12 cellular contexts compared by ENCODE assay signal in the genomic region with DNA sequence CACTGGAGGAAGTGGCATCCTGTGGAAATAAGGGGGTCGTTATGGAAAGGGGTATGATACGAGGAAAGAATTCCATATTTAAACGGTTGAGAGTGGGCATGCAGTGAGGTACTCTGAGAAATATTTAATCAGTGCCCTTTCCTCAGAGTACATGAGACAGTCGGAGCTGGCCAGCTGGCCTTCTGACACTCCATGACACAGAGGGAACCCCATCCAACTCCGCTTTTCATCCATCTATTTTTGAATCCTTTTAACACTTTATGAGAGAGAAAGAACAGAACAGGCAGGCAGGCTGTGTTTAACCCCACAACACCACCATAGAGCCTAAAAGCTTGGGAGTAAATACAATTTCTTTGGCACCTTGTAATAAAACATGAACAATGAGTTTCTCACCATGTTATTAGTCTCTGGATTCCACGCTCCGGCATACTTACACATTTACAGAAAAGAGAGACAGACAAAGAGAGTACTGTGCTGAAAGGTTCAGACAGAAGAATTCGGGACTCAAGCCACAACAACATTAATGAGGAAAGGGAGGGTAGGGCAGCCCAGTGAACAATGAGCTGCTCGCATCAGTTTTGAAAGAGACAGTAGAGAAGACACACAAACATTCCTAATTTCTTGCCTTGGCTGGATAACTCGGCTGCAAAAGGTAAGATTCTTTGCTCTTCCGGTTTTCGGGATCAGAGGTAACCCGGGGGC.
DNase-seq lines count a peak whose midpoint lies in the region; ATAC-seq and TF ChIP-seq lines count a peak whose summit lies in the region.
"Had no signal": no experiment of that assay in that cellular context is flagged by ENCODE, and none has a peak within 500 bp of the region (broad histone marks: within the 10 kb centered on the region; RNA-seq: fewer than 3 reads in every experiment).

No MANE protein-coding gene starts in this region.

- TF ChIP-seq POLR2A in stomach (IDR thresholded peaks at IDR 0.05) = no peak

- 72 to 73% methylated on average over 13 of the region's 13 CpGs for WGBS in esophagus, 2 donors
- whole genome bisulfite sequencing in stomach, 5 donors = 64 to 86% (median 80%) methylated on average over 13 of the region's 13 CpGs

- H3K9ac ChIP-seq in mucosa of rectum (ENCODE audit: low read depth in 1 of 2, low read length in 2 of 2) = no peak overlapping the region

- no peaks in the 10 kb centered on the region for H3F3A ChIP-seq in GM23338 (replicated peaks; ENCODE audit: low read depth)
- H3F3A ChIP-seq in PC-9 (ENCODE audit: insufficient read depth, low read depth) = peaks cover 6% of the 10 kb centered on the region; the same call in 1 of the 2 replicates

- no peaks in the 10 kb centered on the region for H3K79me2 ChIP-seq in GM23338 (replicated peaks; ENCODE audit: insufficient read depth)
- no peaks in the 10 kb centered on the region for H3K79me2 ChIP-seq in PC-9 (ENCODE audit: low read depth)

- H2AFZ ChIP-seq in GM23338 (no peak overlapping the region), PC-9 (no peak overlapping the region)

- peaks cover 4% of the 10 kb centered on the region; the same call in 1 of the 3 replicates for H3K36me3 Mint-ChIP-seq in GM23338 (ENCODE audit: low read depth)
- H3K36me3 Mint-ChIP-seq: activated naive CD8-positive, alpha-beta T cell; naive B cell had no signal

- ATAC-seq in GM23338 = no peak
- no peak for ATAC-seq in mucosa of descending colon

- H3K4me1 Mint-ChIP-seq in GM23338 = peaks cover 47% of the 10 kb centered on the region

- no TSS peak for BruUV-seq in PC-9 (replicated peaks; lab: Mats Ljungman, UMichigan)

- H3K4me2 ChIP-seq in GM23338 (0 out of 2 replicates have a peak overlapping the region, but pooled peaks have one; percentile 23), PC-9 (no peak overlapping the region)

- H3K27ac ChIP-seq in GM23338 (ENCODE audit: low read depth) = peak overlapping the region; percentile 88
- peak overlapping the region; percentile 29 to 69 for H3K27ac ChIP-seq in esophagus (ENCODE audit: low read depth in 2 of 2, low read length in 1 of 2)
- peak overlapping the region; percentile 7 to 38 for H3K27ac ChIP-seq in mucosa of rectum (ENCODE audit: low read depth in 2 of 2, low read length in 2 of 2)
- peak overlapping the region in 4 of 5 donors; percentile 69 to 95 (median 78) for H3K27ac ChIP-seq in stomach
- H3K27ac ChIP-seq in PC-9 = no peak overlapping the region
- H3K27ac ChIP-seq: VCaP had no signal

- TF ChIP-seq CTCF in GM23338 (conservative IDR thresholded peaks at IDR 0.05; ENCODE audit: low read depth in 2 of 2) (no peak), stomach (IDR thresholded peaks at IDR 0.05) (no peak), mucosa of descending colon (IDR thresholded peaks at IDR 0.05) (no peak), PC-9 (conservative IDR thresholded peaks at IDR 0.05) (no peak), GM13976 (IDR thresholded peaks at IDR 0.05; ENCODE audit: borderline replicate concordance, control extremely low read depth, extremely low read depth, insufficient read depth, missing control alignments) (no peak)

- H3K27ac Mint-ChIP-seq in GM23338 = peak overlapping the region; percentile 14; the same call in 1 of the 2 replicates
- H3K27ac Mint-ChIP-seq: activated naive CD8-positive, alpha-beta T cell had no signal

- in situ Hi-C loops in GM13976 (cut with MboI; ENCODE audit: low sequenced_read_pairs, unreplicated experiment) = no loop called here

- H3K4me3 ChIP-seq in GM23338 = no peak overlapping the region
- no peak overlapping the region for H3K4me3 ChIP-seq in esophagus (ENCODE audit: low read depth in 1 of 2, low read length in 2 of 2)
- H3K4me3 ChIP-seq in mucosa of rectum (ENCODE audit: low read length in 2 of 2) = no peak overlapping the region
- peak overlapping the region in 2 of 4 donors; percentile 5 to 26 for H3K4me3 ChIP-seq in stomach
- no peak overlapping the region for H3K4me3 ChIP-seq in mucosa of descending colon
- H3K4me3 ChIP-seq in PC-9 = no peak overlapping the region

- H3K4me3 Mint-ChIP-seq in GM23338 = no peak overlapping the region; the same call in 2 of the 3 replicates
- H3K4me3 Mint-ChIP-seq: activated naive CD8-positive, alpha-beta T cell; naive B cell had no signal

- no peaks in the 10 kb centered on the region for H4K20me1 ChIP-seq in GM23338 (replicated peaks; ENCODE audit: insufficient read depth)
- H4K20me1 ChIP-seq in PC-9 (ENCODE audit: insufficient read depth) = no peaks in the 10 kb centered on the region

- intact Hi-C loops in stomach (cut with DNase I; ENCODE audit: low total_unique reads) (no loop called here), mucosa of descending colon (cut with DNase I, micrococcal nuclease) (no loop called here), PC-9 (cut with micrococcal nuclease; ENCODE audit: unreplicated experiment) (no loop called here)

- CTCF ChIA-PET in PC-9 (lab: Charles Lee) = no interaction called here

- TF ChIP-seq EP300 in stomach (IDR thresholded peaks at IDR 0.05) = no peak

- peaks cover 29% of the 10 kb centered on the region for H3K4me1 ChIP-seq in GM23338 (ENCODE audit: insufficient read depth)
- H3K4me1 ChIP-seq in esophagus (ENCODE audit: control insufficient read depth in 2 of 2, insufficient read depth in 2 of 2, low read length in 1 of 2) = no peaks in the 10 kb centered on the region
- no peaks in the 10 kb centered on the region for H3K4me1 ChIP-seq in mucosa of rectum (ENCODE audit: control insufficient read depth in 2 of 2, insufficient read depth in 2 of 2, low read length in 2 of 2)
- H3K4me1 ChIP-seq in stomach = peaks cover 6 to 87% (median 33%) of the 10 kb centered on the region in 4 donors
- no peaks in the 10 kb centered on the region for H3K4me1 ChIP-seq in mucosa of descending colon (ENCODE audit: low read depth)
- H3K4me1 ChIP-seq in PC-9 (replicated peaks; ENCODE audit: insufficient read depth) = peaks cover 11% of the 10 kb centered on the region

- DNase-seq in GM23338 (ENCODE audit: low spot score) = no peak
- DNase-seq in stomach = no peak
- DNase-seq in mucosa of descending colon = no peak
- no peak for DNase-seq in PC-9
- no peak for DNase-seq in GM13976 (ENCODE audit: low spot score)
- DNase-seq in RKO (ENCODE audit: low spot score) = no peak
- DNase-seq: naive B cell, small intestine had no signal

- H3K9me2 ChIP-seq in GM23338 (ENCODE audit: insufficient read depth) (no peaks in the 10 kb centered on the region), PC-9 (ENCODE audit: insufficient read depth) (no peaks in the 10 kb centered on the region)

- H3K9me3 ChIP-seq in esophagus (ENCODE audit: control insufficient read depth in 2 of 2, insufficient read depth in 1 of 2, low read depth in 1 of 2, low read length in 1 of 2) = no peaks in the 10 kb centered on the region
- H3K9me3 ChIP-seq in mucosa of rectum (ENCODE audit: control insufficient read depth in 2 of 2, low read length in 2 of 2) = no peaks in the 10 kb centered on the region
- H3K9me3 ChIP-seq in stomach = no peaks in the 10 kb centered on the region
- no peaks in the 10 kb centered on the region for H3K9me3 ChIP-seq in mucosa of descending colon
- H3K9me3 ChIP-seq in PC-9 (ENCODE audit: insufficient read depth, low read depth) = no peaks in the 10 kb centered on the region

- no peaks in the 10 kb centered on the region for H3K9me3 Mint-ChIP-seq in GM23338
- H3K9me3 Mint-ChIP-seq: naive B cell had no signal

- H3K27me3 Mint-ChIP-seq in GM23338 (ENCODE audit: insufficient read depth, low read depth, poor library complexity) = peaks cover 6% of the 10 kb centered on the region
- H3K27me3 Mint-ChIP-seq: activated naive CD8-positive, alpha-beta T cell; naive B cell had no signal

- POLR2A ChIA-PET in PC-9 (lab: Charles Lee; ENCODE audit: unreplicated experiment) = no interaction called here

- H3K36me3 ChIP-seq in GM23338 (ENCODE audit: insufficient read depth) (no peaks in the 10 kb centered on the region), esophagus (ENCODE audit: control insufficient read depth in 2 of 2, insufficient read depth in 2 of 2, low read length in 1 of 2) (peaks cover 0 to 3% of the 10 kb centered on the region in 2 donors), mucosa of rectum (ENCODE audit: control insufficient read depth in 2 of 2, insufficient read depth in 2 of 2, low read length in 2 of 2) (peaks cover 3 to 4% of the 10 kb centered on the region in 2 donors), stomach (peaks cover 0 to 65% (median 42%) of the 10 kb centered on the region in 4 donors), mucosa of descending colon (ENCODE audit: low read depth) (no peaks in the 10 kb centered on the region), PC-9 (ENCODE audit: low read depth) (no peaks in the 10 kb centered on the region)

- H3K27me3 ChIP-seq in GM23338 (ENCODE audit: insufficient read depth) (no peaks in the 10 kb centered on the region), esophagus (ENCODE audit: control insufficient read depth in 1 of 2, insufficient read depth in 2 of 2, low read length in 2 of 2) (no peaks in the 10 kb centered on the region), mucosa of rectum (ENCODE audit: control insufficient read depth in 2 of 2, insufficient read depth in 2 of 2, low read length in 2 of 2) (no peaks in the 10 kb centered on the region), stomach (no peaks in the 10 kb centered on the region), PC-9 (ENCODE audit: insufficient read depth, low read depth) (no peaks in the 10 kb centered on the region)

TF ChIP-seq in GM23338, 12 proteins besides CTCF, POLR2A, EP300 and RAD21:
- TF ChIP-seq NANOG (IDR thresholded peaks at IDR 0.05; ENCODE audit: borderline replicate concordance) (no peak), CREB1 (CRISPR knock-in tag; IDR thresholded peaks at IDR 0.05; ENCODE audit: low read depth) (no peak)
